22 cellular contexts compared by ENCODE assay signal in the genomic region with DNA sequence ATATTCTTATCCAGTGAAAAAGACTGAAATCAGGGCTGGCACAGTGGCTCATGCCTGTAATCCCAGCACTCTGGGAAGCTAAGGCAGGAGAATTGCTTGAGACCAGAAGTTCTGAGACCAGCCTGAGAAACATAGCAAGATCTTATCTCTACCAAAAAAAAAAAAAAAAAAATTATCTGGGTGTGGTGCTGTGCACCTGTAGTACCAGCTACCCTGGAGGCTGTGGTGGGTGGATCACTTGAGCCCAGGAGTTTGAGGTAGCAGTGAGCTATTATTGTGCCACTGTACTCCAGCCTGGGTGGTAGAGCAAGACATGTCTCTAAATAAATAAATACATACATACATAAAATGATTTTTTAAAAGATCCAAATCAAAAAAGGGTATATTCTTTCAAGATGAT. TPM values are rescaled to one million over a fixed set of nuclear protein-coding genes. Genes with fewer than 3 reads are reported as not detected.
"Had no signal": no experiment of that assay in that cellular context is flagged by ENCODE, and none has a peak within 500 bp of the region (broad histone marks: within the 10 kb centered on the region; RNA-seq: fewer than 3 reads in every experiment).

No MANE protein-coding gene starts in this region.

- H3K4me3 Mint-ChIP-seq: endodermal cell; mesothelial cell of epicardium; stimulated activated effector memory CD8-positive, alpha-beta T cell treated with anti-CD3 and anti-CD28 coated beads, Interleukin-12 subunit alpha, Interleukin-12 subunit beta, amount 100 ng/mL, for 72 hours; stimulated activated naive CD8-positive, alpha-beta T cell treated with anti-CD3 and anti-CD28 coated beads, Interleukin-15, amount 100 ng/mL, for 72 hours had no signal

- H3K4me3 ChIP-seq: colonic mucosa, heart left ventricle, psoas muscle, right lobe of liver, testis, tibial nerve, upper lobe of right lung had no signal

- H3K9me3 Mint-ChIP-seq: endodermal cell; stimulated activated effector memory CD8-positive, alpha-beta T cell treated with anti-CD3 and anti-CD28 coated beads, Interleukin-12 subunit alpha, Interleukin-12 subunit beta, amount 100 ng/mL, for 72 hours; stimulated activated naive CD8-positive, alpha-beta T cell treated with anti-CD3 and anti-CD28 coated beads, Interleukin-15, amount 100 ng/mL, for 72 hours had no signal

- DNase-seq: colonic mucosa; effector CD4-positive, alpha-beta T cell; endodermal cell; foreskin melanocyte; heart left ventricle; hippocampal formation; left colon; mammary epithelial cell; psoas muscle; retina; right lobe of liver; stimulated activated CD4-positive, alpha-beta T cell treated with anti-CD3 and anti-CD28 coated beads, Interleukin-4, amount 100 ng/mL, for 1 hour; stimulated activated CD8-positive, alpha-beta memory T cell treated with anti-CD3 and anti-CD28 coated beads, Interleukin-4, amount 100 ng/mL, for 48 hours; stimulated activated naive CD8-positive, alpha-beta T cell treated with anti-CD3 and anti-CD28 coated beads, Interleukin-15, amount 100 ng/mL, for 72 hours; testis; upper lobe of right lung had no signal

- H3K36me3 Mint-ChIP-seq: mesothelial cell of epicardium; stimulated activated effector memory CD8-positive, alpha-beta T cell treated with anti-CD3 and anti-CD28 coated beads, Interleukin-12 subunit alpha, Interleukin-12 subunit beta, amount 100 ng/mL, for 72 hours had no signal

- H3K27ac Mint-ChIP-seq: endodermal cell; mesothelial cell of epicardium; stimulated activated effector memory CD8-positive, alpha-beta T cell treated with anti-CD3 and anti-CD28 coated beads, Interleukin-12 subunit alpha, Interleukin-12 subunit beta, amount 100 ng/mL, for 72 hours; stimulated activated naive CD8-positive, alpha-beta T cell treated with anti-CD3 and anti-CD28 coated beads, Interleukin-15, amount 100 ng/mL, for 72 hours had no signal

- ATAC-seq: left colon; psoas muscle; stimulated activated effector memory CD8-positive, alpha-beta T cell treated with anti-CD3 and anti-CD28 coated beads, Interleukin-12 subunit alpha, Interleukin-12 subunit beta, amount 100 ng/mL, for 72 hours; stimulated activated naive CD8-positive, alpha-beta T cell treated with anti-CD3 and anti-CD28 coated beads, Interleukin-15, amount 100 ng/mL, for 72 hours had no signal

- H3K27me3 ChIP-seq: neutrophil, right lobe of liver, testis, tibial nerve had no signal

- H3K27ac ChIP-seq: colonic mucosa, heart left ventricle, psoas muscle, right lobe of liver, testis, tibial nerve, upper lobe of right lung had no signal

- H3K4me1 Mint-ChIP-seq: stimulated activated naive CD8-positive, alpha-beta T cell treated with anti-CD3 and anti-CD28 coated beads, Interleukin-15, amount 100 ng/mL, for 72 hours had no signal

- H3K4me1 ChIP-seq: colonic mucosa, psoas muscle, testis had no signal

RNA-seq across cellular contexts. Expression of a gene that starts 6.3 kb away (rescaled TPM):
- total RNA-seq: endothelial cell of umbilical vein, myocyte had no signal
